In the genomic region with DNA sequence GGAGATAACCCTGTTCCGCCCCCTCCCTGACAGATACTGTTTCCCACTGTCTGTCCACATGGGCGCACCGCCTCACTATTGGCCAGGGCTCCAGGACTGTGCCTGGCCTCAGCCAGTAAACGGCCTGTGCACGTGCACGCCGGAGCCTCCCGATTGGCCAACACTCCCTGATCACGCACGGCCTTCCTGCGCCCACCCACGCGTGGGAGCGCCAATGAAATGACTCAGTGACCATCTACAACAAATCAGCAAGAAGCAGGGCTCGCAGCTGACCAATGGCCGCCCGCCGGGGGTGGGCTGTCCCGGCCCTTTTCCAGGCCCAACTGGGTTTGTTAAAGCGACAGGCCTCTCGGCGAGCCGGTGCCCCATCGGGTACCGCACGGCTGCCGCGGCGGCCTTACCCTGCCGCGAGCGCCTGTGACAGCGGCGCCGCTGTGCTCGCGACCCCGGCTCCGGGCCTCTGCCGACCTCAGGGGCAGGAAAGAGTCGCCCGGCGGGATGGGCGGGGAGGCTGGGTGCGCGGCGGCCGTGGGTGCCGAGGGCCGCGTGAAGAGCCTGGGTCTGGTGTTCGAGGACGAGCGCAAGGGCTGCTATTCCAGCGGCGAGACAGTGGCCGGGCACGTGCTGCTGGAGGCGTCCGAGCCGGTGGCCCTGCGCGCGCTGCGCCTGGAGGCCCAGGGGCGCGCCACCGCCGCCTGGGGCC, we compare ENCODE assay signal across 1 cellular context.
TF ChIP-seq lines count a peak whose summit lies in the region.

TSS of gene ARRDC4 (plus strand) at position 340 of the 703 bp plus-strand sequence. CDS start at position 499, 159 bp downstream.

TF ChIP-seq in WTC11, 78 proteins besides CTCF, POLR2A, EP300 and RAD21 (continued from another document and continues in another):
- TF ChIP-seq, protein P1, sequence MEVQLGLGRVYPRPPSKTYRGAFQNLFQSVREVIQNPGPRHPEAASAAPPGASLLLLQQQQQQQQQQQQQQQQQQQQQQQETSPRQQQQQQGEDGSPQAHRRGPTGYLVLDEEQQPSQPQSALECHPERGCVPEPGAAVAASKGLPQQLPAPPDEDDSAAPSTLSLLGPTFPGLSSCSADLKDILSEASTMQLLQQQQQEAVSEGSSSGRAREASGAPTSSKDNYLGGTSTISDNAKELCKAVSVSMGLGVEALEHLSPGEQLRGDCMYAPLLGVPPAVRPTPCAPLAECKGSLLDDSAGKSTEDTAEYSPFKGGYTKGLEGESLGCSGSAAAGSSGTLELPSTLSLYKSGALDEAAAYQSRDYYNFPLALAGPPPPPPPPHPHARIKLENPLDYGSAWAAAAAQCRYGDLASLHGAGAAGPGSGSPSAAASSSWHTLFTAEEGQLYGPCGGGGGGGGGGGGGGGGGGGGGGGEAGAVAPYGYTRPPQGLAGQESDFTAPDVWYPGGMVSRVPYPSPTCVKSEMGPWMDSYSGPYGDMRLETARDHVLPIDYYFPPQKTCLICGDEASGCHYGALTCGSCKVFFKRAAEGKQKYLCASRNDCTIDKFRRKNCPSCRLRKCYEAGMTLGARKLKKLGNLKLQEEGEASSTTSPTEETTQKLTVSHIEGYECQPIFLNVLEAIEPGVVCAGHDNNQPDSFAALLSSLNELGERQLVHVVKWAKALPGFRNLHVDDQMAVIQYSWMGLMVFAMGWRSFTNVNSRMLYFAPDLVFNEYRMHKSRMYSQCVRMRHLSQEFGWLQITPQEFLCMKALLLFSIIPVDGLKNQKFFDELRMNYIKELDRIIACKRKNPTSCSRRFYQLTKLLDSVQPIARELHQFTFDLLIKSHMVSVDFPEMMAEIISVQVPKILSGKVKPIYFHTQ (CRISPR knock-in tag; IDR thresholded peaks at IDR 0.05) = no peak
- TF ChIP-seq MAX (CRISPR knock-in tag; IDR thresholded peaks at IDR 0.05) (peak; percentile 59), ETV6 (CRISPR knock-in tag; IDR thresholded peaks at IDR 0.05) (peak; percentile 36; the same call in 1 of the 2 replicates), FOXJ3 (CRISPR knock-in tag; IDR thresholded peaks at IDR 0.05; ENCODE audit: borderline replicate concordance) (no peak), ZNF671 (CRISPR knock-in tag; IDR thresholded peaks at IDR 0.05) (no peak), FOXK1 (CRISPR knock-in tag; IDR thresholded peaks at IDR 0.05) (peak; percentile 96), MXD4 (CRISPR knock-in tag; IDR thresholded peaks at IDR 0.05; ENCODE audit: borderline replicate concordance) (no peak), TEAD4 (CRISPR knock-in tag; IDR thresholded peaks at IDR 0.05) (no peak), ZNF423 (CRISPR knock-in tag; IDR thresholded peaks at IDR 0.05) (no peak), ZMAT4 (CRISPR knock-in tag; IDR thresholded peaks at IDR 0.05) (no peak), NR2C2 (CRISPR knock-in tag; IDR thresholded peaks at IDR 0.05) (no peak), ZNF232 (CRISPR knock-in tag; IDR thresholded peaks at IDR 0.05) (no peak), ATF1 (CRISPR knock-in tag; IDR thresholded peaks at IDR 0.05) (no peak), RORB (CRISPR knock-in tag; IDR thresholded peaks at IDR 0.05) (no peak), FOXP1 (CRISPR knock-in tag; IDR thresholded peaks at IDR 0.05; ENCODE audit: borderline replicate concordance) (peak; percentile 47), GTF2I (CRISPR knock-in tag; conservative IDR thresholded peaks at IDR 0.05) (no peak), TCF7 (CRISPR knock-in tag; IDR thresholded peaks at IDR 0.05; ENCODE audit: low read depth) (peak; percentile 72; the same call in 1 of the 2 replicates), E2F1 (CRISPR knock-in tag; IDR thresholded peaks at IDR 0.05) (no peak), ZSCAN18 (CRISPR knock-in tag; IDR thresholded peaks at IDR 0.05) (no peak), ATF3 (CRISPR knock-in tag; conservative IDR thresholded peaks at IDR 0.05) (no peak), CREB1 (CRISPR knock-in tag; IDR thresholded peaks at IDR 0.05) (no peak), NR3C1 (CRISPR knock-in tag; conservative IDR thresholded peaks at IDR 0.05; ENCODE audit: low read depth) (no peak), TEAD1 (CRISPR knock-in tag; IDR thresholded peaks at IDR 0.05) (no peak), SMAD4 (CRISPR knock-in tag; IDR thresholded peaks at IDR 0.05) (no peak), NFE2L1 (CRISPR knock-in tag; IDR thresholded peaks at IDR 0.05) (no peak), SMAD3 (CRISPR knock-in tag; IDR thresholded peaks at IDR 0.05; ENCODE audit: borderline replicate concordance) (no peak), ZNF317 (CRISPR knock-in tag; IDR thresholded peaks at IDR 0.05; ENCODE audit: borderline replicate concordance, low read depth) (no peak), IRF2 (CRISPR knock-in tag; IDR thresholded peaks at IDR 0.05; ENCODE audit: borderline replicate concordance, low read depth) (no peak), SP1 (CRISPR knock-in tag; conservative IDR thresholded peaks at IDR 0.05) (peak; percentile 84)
- TF ChIP-seq, protein P2, sequence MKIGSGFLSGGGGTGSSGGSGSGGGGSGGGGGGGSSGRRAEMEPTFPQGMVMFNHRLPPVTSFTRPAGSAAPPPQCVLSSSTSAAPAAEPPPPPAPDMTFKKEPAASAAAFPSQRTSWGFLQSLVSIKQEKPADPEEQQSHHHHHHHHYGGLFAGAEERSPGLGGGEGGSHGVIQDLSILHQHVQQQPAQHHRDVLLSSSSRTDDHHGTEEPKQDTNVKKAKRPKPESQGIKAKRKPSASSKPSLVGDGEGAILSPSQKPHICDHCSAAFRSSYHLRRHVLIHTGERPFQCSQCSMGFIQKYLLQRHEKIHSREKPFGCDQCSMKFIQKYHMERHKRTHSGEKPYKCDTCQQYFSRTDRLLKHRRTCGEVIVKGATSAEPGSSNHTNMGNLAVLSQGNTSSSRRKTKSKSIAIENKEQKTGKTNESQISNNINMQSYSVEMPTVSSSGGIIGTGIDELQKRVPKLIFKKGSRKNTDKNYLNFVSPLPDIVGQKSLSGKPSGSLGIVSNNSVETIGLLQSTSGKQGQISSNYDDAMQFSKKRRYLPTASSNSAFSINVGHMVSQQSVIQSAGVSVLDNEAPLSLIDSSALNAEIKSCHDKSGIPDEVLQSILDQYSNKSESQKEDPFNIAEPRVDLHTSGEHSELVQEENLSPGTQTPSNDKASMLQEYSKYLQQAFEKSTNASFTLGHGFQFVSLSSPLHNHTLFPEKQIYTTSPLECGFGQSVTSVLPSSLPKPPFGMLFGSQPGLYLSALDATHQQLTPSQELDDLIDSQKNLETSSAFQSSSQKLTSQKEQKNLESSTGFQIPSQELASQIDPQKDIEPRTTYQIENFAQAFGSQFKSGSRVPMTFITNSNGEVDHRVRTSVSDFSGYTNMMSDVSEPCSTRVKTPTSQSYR (CRISPR knock-in tag; IDR thresholded peaks at IDR 0.05) = no peak
- TF ChIP-seq, protein P3, sequence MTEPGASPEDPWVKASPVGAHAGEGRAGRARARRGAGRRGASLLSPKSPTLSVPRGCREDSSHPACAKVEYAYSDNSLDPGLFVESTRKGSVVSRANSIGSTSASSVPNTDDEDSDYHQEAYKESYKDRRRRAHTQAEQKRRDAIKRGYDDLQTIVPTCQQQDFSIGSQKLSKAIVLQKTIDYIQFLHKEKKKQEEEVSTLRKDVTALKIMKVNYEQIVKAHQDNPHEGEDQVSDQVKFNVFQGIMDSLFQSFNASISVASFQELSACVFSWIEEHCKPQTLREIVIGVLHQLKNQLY (CRISPR knock-in tag; IDR thresholded peaks at IDR 0.05) = peak; percentile 100
- TF ChIP-seq, protein P4, sequence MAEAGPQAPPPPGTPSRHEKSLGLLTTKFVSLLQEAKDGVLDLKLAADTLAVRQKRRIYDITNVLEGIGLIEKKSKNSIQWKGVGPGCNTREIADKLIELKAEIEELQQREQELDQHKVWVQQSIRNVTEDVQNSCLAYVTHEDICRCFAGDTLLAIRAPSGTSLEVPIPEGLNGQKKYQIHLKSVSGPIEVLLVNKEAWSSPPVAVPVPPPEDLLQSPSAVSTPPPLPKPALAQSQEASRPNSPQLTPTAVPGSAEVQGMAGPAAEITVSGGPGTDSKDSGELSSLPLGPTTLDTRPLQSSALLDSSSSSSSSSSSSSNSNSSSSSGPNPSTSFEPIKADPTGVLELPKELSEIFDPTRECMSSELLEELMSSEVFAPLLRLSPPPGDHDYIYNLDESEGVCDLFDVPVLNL (CRISPR knock-in tag; IDR thresholded peaks at IDR 0.05; ENCODE audit: borderline replicate concordance, low read depth) = no peak
- TF ChIP-seq, protein P5, sequence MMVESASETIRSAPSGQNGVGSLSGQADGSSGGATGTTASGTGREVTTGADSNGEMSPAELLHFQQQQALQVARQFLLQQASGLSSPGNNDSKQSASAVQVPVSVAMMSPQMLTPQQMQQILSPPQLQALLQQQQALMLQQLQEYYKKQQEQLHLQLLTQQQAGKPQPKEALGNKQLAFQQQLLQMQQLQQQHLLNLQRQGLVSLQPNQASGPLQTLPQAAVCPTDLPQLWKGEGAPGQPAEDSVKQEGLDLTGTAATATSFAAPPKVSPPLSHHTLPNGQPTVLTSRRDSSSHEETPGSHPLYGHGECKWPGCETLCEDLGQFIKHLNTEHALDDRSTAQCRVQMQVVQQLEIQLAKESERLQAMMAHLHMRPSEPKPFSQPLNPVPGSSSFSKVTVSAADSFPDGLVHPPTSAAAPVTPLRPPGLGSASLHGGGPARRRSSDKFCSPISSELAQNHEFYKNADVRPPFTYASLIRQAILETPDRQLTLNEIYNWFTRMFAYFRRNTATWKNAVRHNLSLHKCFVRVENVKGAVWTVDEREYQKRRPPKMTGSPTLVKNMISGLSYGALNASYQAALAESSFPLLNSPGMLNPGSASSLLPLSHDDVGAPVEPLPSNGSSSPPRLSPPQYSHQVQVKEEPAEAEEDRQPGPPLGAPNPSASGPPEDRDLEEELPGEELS (CRISPR knock-in tag; IDR thresholded peaks at IDR 0.05) = no peak
- TF ChIP-seq, protein P6, sequence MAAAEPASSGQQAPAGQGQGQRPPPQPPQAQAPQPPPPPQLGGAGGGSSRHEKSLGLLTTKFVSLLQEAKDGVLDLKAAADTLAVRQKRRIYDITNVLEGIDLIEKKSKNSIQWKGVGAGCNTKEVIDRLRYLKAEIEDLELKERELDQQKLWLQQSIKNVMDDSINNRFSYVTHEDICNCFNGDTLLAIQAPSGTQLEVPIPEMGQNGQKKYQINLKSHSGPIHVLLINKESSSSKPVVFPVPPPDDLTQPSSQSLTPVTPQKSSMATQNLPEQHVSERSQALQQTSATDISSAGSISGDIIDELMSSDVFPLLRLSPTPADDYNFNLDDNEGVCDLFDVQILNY (CRISPR knock-in tag; IDR thresholded peaks at IDR 0.05) = no peak
- TF ChIP-seq, protein P7, sequence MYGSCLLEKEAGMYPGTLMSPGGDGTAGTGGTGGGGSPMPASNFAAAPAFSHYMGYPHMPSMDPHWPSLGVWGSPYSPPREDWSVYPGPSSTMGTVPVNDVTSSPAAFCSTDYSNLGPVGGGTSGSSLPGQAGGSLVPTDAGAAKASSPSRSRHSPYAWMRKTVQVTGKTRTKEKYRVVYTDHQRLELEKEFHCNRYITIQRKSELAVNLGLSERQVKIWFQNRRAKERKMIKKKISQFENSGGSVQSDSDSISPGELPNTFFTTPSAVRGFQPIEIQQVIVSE (CRISPR knock-in tag; IDR thresholded peaks at IDR 0.05; ENCODE audit: borderline replicate concordance) = no peak
- TF ChIP-seq, protein P8, sequence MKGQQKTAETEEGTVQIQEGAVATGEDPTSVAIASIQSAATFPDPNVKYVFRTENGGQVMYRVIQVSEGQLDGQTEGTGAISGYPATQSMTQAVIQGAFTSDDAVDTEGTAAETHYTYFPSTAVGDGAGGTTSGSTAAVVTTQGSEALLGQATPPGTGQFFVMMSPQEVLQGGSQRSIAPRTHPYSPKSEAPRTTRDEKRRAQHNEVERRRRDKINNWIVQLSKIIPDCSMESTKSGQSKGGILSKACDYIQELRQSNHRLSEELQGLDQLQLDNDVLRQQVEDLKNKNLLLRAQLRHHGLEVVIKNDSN (CRISPR knock-in tag; IDR thresholded peaks at IDR 0.05) = peak; percentile 71; the same call in 1 of the 2 replicates
